In the genomic region with DNA sequence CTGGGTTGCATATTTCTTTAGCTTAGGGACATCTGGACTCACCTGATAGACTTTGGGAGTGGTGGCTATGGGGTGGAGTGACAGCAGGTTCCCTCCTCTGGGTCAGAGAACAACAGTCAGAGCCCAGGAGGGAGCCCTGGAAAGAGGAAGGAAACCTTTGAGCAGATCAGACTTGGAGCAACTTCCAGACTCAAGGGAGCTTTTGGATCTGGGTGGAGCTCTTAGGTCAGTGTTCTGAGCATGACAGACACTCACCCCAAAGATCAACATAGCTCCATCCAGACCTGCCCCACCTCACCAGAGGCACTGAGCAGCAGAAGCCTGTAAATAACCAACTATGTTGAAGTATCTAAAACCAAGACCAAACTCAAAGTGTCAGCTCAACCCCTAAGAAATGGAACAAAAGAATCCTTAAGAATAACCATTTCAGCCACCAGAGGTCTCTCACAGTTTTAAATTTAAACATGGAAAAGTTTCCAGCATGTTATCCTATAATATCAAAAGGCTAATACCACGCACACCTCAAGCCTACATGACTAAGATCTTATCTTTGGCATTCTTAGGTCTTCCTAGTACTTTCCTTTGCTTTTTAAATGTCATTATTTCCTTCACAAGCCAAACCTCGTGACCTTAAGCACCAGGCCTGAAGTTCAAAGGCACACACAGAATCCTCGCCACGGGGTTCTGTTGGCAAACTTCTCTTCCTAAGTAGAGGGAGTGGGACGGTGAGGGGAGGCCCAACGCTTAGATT, we compare ENCODE assay signal across 8 cellular contexts. TPM values are rescaled to one million over a fixed set of nuclear protein-coding genes. Genes with fewer than 3 reads are reported as not detected.
DNase-seq lines count a peak whose midpoint lies in the region; ATAC-seq and TF ChIP-seq lines count a peak whose summit lies in the region.

No MANE protein-coding gene starts in this region.

- no peaks in the 10 kb centered on the region for H3K36me3 ChIP-seq in mammary epithelial cell (ENCODE audit: insufficient read depth, low read length)
- peaks cover 4% of the 10 kb centered on the region for H3K36me3 ChIP-seq in lower lobe of right lung
- no peaks in the 10 kb centered on the region for H3K36me3 ChIP-seq in uterus

- in situ Hi-C loops in mammary epithelial cell (cut with MboI; ENCODE audit: low sequenced_read_pairs in 2 of 2): no loop called here

- H3K4me3 ChIP-seq in mammary epithelial cell (replicated peaks in 1 of 3; ENCODE audit: insufficient read depth in 1 of 3, low read depth in 2 of 3, low read length in 3 of 3) (no peak overlapping the region), lower lobe of right lung (no peak overlapping the region), uterus (no peak overlapping the region)

- intact Hi-C loops in mammary epithelial cell (cut with micrococcal nuclease): loop anchor here (1.0 kb wide), 1 partner anchor 115 kb away; no protein-coding TSS in a partner anchor
- intact Hi-C loops in lower lobe of right lung (cut with DNase I): no loop called here
- intact Hi-C loops in uterus (cut with DNase I; ENCODE audit: low total_unique reads): no loop called here

- no peak overlapping the region for H2AFZ ChIP-seq in mammary epithelial cell (ENCODE audit: low read depth, low read length)

- TF ChIP-seq CTCF in mammary epithelial cell (conservative IDR thresholded peaks at IDR 0.05 in 1 of 2, IDR thresholded peaks at IDR 0.05 in 1 of 2; ENCODE audit: extremely low read depth in 1 of 2, insufficient read depth in 1 of 2, low read depth in 1 of 2, low read length in 2 of 2) (peak; percentile 31 to 35), lower lobe of right lung (IDR thresholded peaks at IDR 0.05) (peak; percentile 40), uterus (IDR thresholded peaks at IDR 0.05) (peak; percentile 27 to 56 (median 52))

- H3K4me2 ChIP-seq in mammary epithelial cell (ENCODE audit: insufficient read depth, low read depth, low read length): no peak overlapping the region

- H3K27me3 ChIP-seq in mammary epithelial cell (ENCODE audit: insufficient read depth, low read length): no peaks in the 10 kb centered on the region
- no peaks in the 10 kb centered on the region for H3K27me3 ChIP-seq in lower lobe of right lung (ENCODE audit: low read depth)
- H3K27me3 ChIP-seq in uterus: no peaks in the 10 kb centered on the region

- dilution Hi-C loops in mammary epithelial cell (cut with HindIII; ENCODE audit: low sequenced_read_pairs): no loop called here

- CTCF ChIA-PET in mammary epithelial cell (lab: Charles Lee; ENCODE audit: low non-redundant PET): interaction anchor here (0.6 to 1.2 kb wide), 3 partner anchors 115 to 221 kb away, joined by 3 to 8 read pairs (median 5); no protein-coding TSS in a partner anchor

- peaks cover 6% of the 10 kb centered on the region for H3K4me1 ChIP-seq in mammary epithelial cell (ENCODE audit: insufficient read depth, low read length)
- H3K4me1 ChIP-seq in lower lobe of right lung: peaks cover 23% of the 10 kb centered on the region
- peaks cover 8 to 12% of the 10 kb centered on the region in 2 donors for H3K4me1 ChIP-seq in uterus

- DNase-seq in SIG-M5 treated with dmso at 0.1 percent for 504 hours (lab: John Stamatoyannopoulos, UW; ENCODE audit: unreplicated experiment) (peak; percentile 27), SIG-M5 (lab: John Stamatoyannopoulos, UW) (no peak), mammary epithelial cell (peak; percentile 6), lower lobe of right lung (no peak), uterus (no peak), 8988T (no peak)

- TF ChIP-seq POLR2A in uterus (IDR thresholded peaks at IDR 0.05): no peak

- no peak overlapping the region for H3K27ac ChIP-seq in mammary epithelial cell (ENCODE audit: insufficient read depth, low read depth, low read length)
- no peak overlapping the region for H3K27ac ChIP-seq in lower lobe of right lung
- peak overlapping the region; percentile 73 to 87 for H3K27ac ChIP-seq in uterus

- ATAC-seq in lower lobe of right lung (peak; percentile 11 to 53), HG02970 (IDR thresholded peaks at IDR 0.05; ENCODE audit: low FRiP score, unreplicated experiment) (no peak), GM19351 (IDR thresholded peaks at IDR 0.05; ENCODE audit: unreplicated experiment) (no peak)

- no peaks in the 10 kb centered on the region for H4K20me1 ChIP-seq in mammary epithelial cell (ENCODE audit: insufficient read depth, low read length)

- 61% methylated on average over 6 of the region's 6 CpGs for WGBS in mammary epithelial cell (ENCODE audit: low coverage, missing lambda C conversion rate)

- no peaks in the 10 kb centered on the region for H3K9me3 ChIP-seq in mammary epithelial cell (replicated peaks; ENCODE audit: insufficient read depth, low read length)
- H3K9me3 ChIP-seq in lower lobe of right lung: no peaks in the 10 kb centered on the region
- no peaks in the 10 kb centered on the region for H3K9me3 ChIP-seq in uterus

- peaks cover 28% of the 10 kb centered on the region for H3K79me2 ChIP-seq in mammary epithelial cell (ENCODE audit: insufficient read depth, low read length)

- no peak overlapping the region for H3K9ac ChIP-seq in mammary epithelial cell (ENCODE audit: insufficient read depth, low read length)

- BruUV-seq in mammary epithelial cell (replicated peaks; lab: Mats Ljungman, UMichigan): no TSS peak

RNA-seq across cellular contexts. Expression of gene UMPS, which starts 56.4 kb away (rescaled TPM):
- total RNA-seq in mammary epithelial cell (10 to 100 TPM; 28.2 to 41.6 TPM), lower lobe of right lung (27.8 TPM), uterus (10 to 100 TPM in 3 of 4 donors, 1 to 10 TPM in 1; 5.4 to 54.8 (median 19.9) TPM)
- polyA plus RNA-seq in mammary epithelial cell: 58.2 TPM
- polyA minus RNA-seq in mammary epithelial cell: 22.9 TPM

Comparison
In these comparisons a context has a peak if more than half of its experiments do, and no peak if none do; other contexts are left out.
1. DNase-seq: peak in SIG-M5 treated with dmso at 0.1 percent for 504 hours (single experiment) and mammary epithelial cell (single experiment); none in SIG-M5 (single experiment), lower lobe of right lung (single experiment), uterus (0 of 2) and 8988T (single experiment).
2. H3K27ac ChIP-seq: peak in uterus (2 of 2); none in mammary epithelial cell (single experiment) and lower lobe of right lung (single experiment).
3. ATAC-seq: peak in lower lobe of right lung (2 of 2); none in HG02970 (single experiment) and GM19351 (single experiment).
4. Peak in every context shown above with its lines, with median percentiles within 50 percentile points of each other: CTCF ChIP-seq.